ENCODE assay signal across 8 cellular contexts in the genomic region with DNA sequence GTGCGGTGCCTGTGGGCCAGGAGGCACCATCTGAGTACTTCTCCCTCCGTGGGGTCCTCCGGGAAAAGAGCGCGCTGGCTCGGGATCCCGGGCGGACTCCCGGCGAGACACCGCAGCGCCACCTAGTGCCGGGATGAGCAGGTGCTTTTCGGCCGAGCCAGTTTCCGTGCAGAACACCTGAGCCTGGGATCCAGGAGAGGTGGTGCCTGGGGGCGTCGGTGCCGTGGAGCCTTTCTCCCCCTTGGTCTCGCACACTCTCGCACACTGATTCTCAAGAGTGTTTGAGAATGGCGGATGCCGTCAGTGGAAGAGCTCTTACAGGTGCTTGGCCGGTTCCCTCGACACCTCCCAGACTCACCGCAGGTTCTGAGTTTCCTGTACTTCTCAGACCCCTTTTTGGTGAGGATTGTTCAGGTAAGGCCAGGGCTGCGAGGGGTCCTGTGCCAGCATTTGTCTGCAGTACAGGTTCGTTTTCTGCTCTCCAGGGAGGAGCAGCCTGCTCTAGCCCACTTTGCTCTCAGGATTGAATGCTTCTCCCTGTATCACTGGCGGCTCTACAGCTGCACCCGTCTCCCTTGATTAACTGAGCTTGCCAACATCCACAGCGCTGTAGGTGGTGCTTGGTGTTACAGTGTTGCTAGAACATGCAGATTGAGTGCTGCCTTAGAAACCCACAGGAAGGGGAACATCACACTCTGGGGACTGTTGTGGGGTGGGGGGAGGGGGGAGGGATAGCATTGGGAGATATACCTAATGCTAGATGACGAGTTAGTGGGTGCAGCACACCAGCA. TPM values are rescaled to one million over a fixed set of nuclear protein-coding genes. Genes with fewer than 3 reads are reported as not detected.
DNase-seq lines count a peak whose midpoint lies in the region; ATAC-seq, FAIRE-seq and TF ChIP-seq lines count a peak whose summit lies in the region.

No MANE protein-coding gene starts in this region.

- no peaks in the 10 kb centered on the region for H3K9me1 ChIP-seq in K562 (ENCODE audit: control insufficient read depth, insufficient read depth, low read length)

- ATAC-seq in K562 (peak; percentile 69), HG02870 (IDR thresholded peaks at IDR 0.05; ENCODE audit: unreplicated experiment) (no peak), GM18505 (IDR thresholded peaks at IDR 0.05; ENCODE audit: unreplicated experiment) (no peak)

- H4K20me1 ChIP-seq in K562 (replicated peaks; ENCODE audit: control insufficient read depth, insufficient read depth, low read length), result no peaks in the 10 kb centered on the region

- H3K27ac Mint-ChIP-seq in immature natural killer cell, result peak overlapping the region; percentile 82 to 95 (median 87)

- POLR2A ChIA-PET in A673 (lab: Charles Lee; ENCODE audit: low non-redundant PET), result no interaction called here
- POLR2A ChIA-PET in K562 (lab: Yijun Ruan, JAX), result interaction anchor here (0.6 kb wide), 1 partner anchor 22 kb away, joined by 4 read pairs; no protein-coding TSS in a partner anchor

- TF ChIP-seq POLR2A in K562 (conservative IDR thresholded peaks at IDR 0.05) (no peak), spleen (IDR thresholded peaks at IDR 0.05) (no peak), GM18505 (IDR thresholded peaks at IDR 0.05; ENCODE audit: borderline replicate concordance, extremely low read depth, insufficient read depth, insufficient read length) (no peak)

- peak; percentile 97 for TF ChIP-seq CTCF in A673 (conservative IDR thresholded peaks at IDR 0.05; ENCODE audit: low read depth, low read length)
- TF ChIP-seq CTCF in GM13976 (IDR thresholded peaks at IDR 0.05; ENCODE audit: borderline replicate concordance, control extremely low read depth, extremely low read depth, insufficient read depth, missing control alignments), result peak; percentile 70
- peak; percentile 70 to 84 (median 73) for TF ChIP-seq CTCF in K562 (IDR thresholded peaks at IDR 0.05 in 2 of 3, conservative IDR thresholded peaks at IDR 0.05 in 1 of 3; ENCODE audit: insufficient read depth in 2 of 3, low read depth in 1 of 3, low read length in 3 of 3)
- TF ChIP-seq CTCF in spleen (IDR thresholded peaks at IDR 0.05 in 8 of 11, conservative IDR thresholded peaks at IDR 0.05 in 3 of 11), result peak; percentile 44 to 86 (median 73)

- H3K4me1 ChIP-seq in A673 (ENCODE audit: insufficient read depth, low read length, poor library complexity, severe bottlenecking) (no peaks in the 10 kb centered on the region), K562 (replicated peaks in 1 of 2; ENCODE audit: control insufficient read depth in 2 of 2, insufficient read depth in 2 of 2, low read length in 2 of 2) (peaks cover 0 to 12% of the 10 kb centered on the region in 2 experiments; a peak in 2 of 5 replicates), spleen (peaks cover 0 to 37% (median 26%) of the 10 kb centered on the region in 6 donors)

- TF ChIP-seq EP300 in K562 (IDR thresholded peaks at IDR 0.05; ENCODE audit: low read length), result no peak

- H3K27me3 Mint-ChIP-seq in immature natural killer cell (ENCODE audit: low read depth in 3 of 3), result peaks cover 0 to 3% (median 0%) of the 10 kb centered on the region in 3 donors

- peaks cover 43 to 44% of the 10 kb centered on the region in 2 donors for H3K4me1 Mint-ChIP-seq in immature natural killer cell

- FAIRE-seq in K562 (lab: Jason Lieb, UNC), result no peak

- H3K4me3 Mint-ChIP-seq in immature natural killer cell, result peak overlapping the region; percentile 75 to 89 (median 84)

- no peak overlapping the region for H3K9ac ChIP-seq in K562 (ENCODE audit: insufficient read depth in 1 of 2, low read depth in 2 of 2, low read length in 2 of 2)

- in situ Hi-C loops in GM13976 (cut with MboI; ENCODE audit: low sequenced_read_pairs, unreplicated experiment), result no loop called here
- in situ Hi-C loops in K562 (cut with MboI), result no loop called here

- H2AFZ ChIP-seq in K562 (ENCODE audit: low read depth, low read length), result no peak overlapping the region

- CTCF ChIA-PET in A673 (lab: Charles Lee), result no interaction called here
- CTCF ChIA-PET in K562 (lab: Yijun Ruan, JAX; ENCODE audit: low intra/inter-chr PET ratio), result interaction anchor here (0.6 kb wide), 2 partner anchors 81 to 106 kb away, joined by 3 read pairs; no protein-coding TSS in a partner anchor

- WGBS in K562 (ENCODE audit: insufficient coverage, low coverage, missing lambda C conversion rate), result 72% methylated on average over 27 of the region's 32 CpGs
- 32 to 51% (median 38%) methylated on average over 31 to 32 of the region's 32 CpGs for WGBS in spleen, 5 donors

- H3K36me3 ChIP-seq in A673 (ENCODE audit: insufficient read depth, low read length, poor library complexity, severe bottlenecking) (peaks cover 4% of the 10 kb centered on the region), K562 (ENCODE audit: control insufficient read depth, insufficient read depth, low read length) (peaks cover 54% of the 10 kb centered on the region), spleen (peaks cover 0 to 42% (median 8%) of the 10 kb centered on the region in 6 donors)

- H3K79me2 ChIP-seq in K562 (ENCODE audit: control insufficient read depth, insufficient read depth, low read length), result peaks cover 7% of the 10 kb centered on the region

- peaks cover under 1 to 13% (median 12%) of the 10 kb centered on the region in 3 donors for H3K36me3 Mint-ChIP-seq in immature natural killer cell

- H3K4me2 ChIP-seq in K562 (ENCODE audit: insufficient read depth, low read length), result no peak overlapping the region

- H3K9me3 Mint-ChIP-seq in immature natural killer cell, result no peaks in the 10 kb centered on the region

- intact Hi-C loops in A673 (cut with micrococcal nuclease; ENCODE audit: unreplicated experiment) (no loop called here), K562 (cut with micrococcal nuclease) (no loop called here), spleen (cut with DNase I; ENCODE audit: low total_unique reads) (no loop called here)

- no peaks in the 10 kb centered on the region for H3K27me3 ChIP-seq in A673 (replicated peaks; ENCODE audit: insufficient read depth, low read depth, low read length, poor library complexity)
- H3K27me3 ChIP-seq in K562 (ENCODE audit: control insufficient read depth in 2 of 2, insufficient read depth in 2 of 2, low read length in 2 of 2), result no peaks in the 10 kb centered on the region
- no peaks in the 10 kb centered on the region for H3K27me3 ChIP-seq in spleen (replicated peaks in 1 of 7)

- peak; percentile 36 to 53 for TF ChIP-seq RAD21 in K562 (CRISPR knock-in tag; conservative IDR thresholded peaks at IDR 0.05 in 1 of 2, IDR thresholded peaks at IDR 0.05 in 1 of 2)

- no peak overlapping the region for H3K4me3 ChIP-seq in A673 (ENCODE audit: low read depth, low read length, poor library complexity, severe bottlenecking)
- H3K4me3 ChIP-seq in K562, result no peak overlapping the region
- peak overlapping the region in 4 of 8 donors; percentile 1 to 28 (median 18) for H3K4me3 ChIP-seq in spleen

- DNase-seq in A673 (ENCODE audit: low spot score) (peak; percentile 74), GM13976 (ENCODE audit: low spot score) (peak; percentile 66), RPMI7951 (ENCODE audit: low read depth) (peak; percentile 14), K562 (ENCODE audit: extremely low read depth in 1 of 4, low spot score in 3 of 4) (peak; percentile 41 to 79 (median 75)), immature natural killer cell (peak; percentile 65 to 79 (median 66)), spleen (peak; percentile 87)

- H3K27ac ChIP-seq in A673 (ENCODE audit: low read depth, low read length, poor library complexity, severe bottlenecking) (no peak overlapping the region), K562 (ENCODE audit: extremely low read depth, low read depth, low read length) (no peak overlapping the region), spleen (peak overlapping the region in 6 of 8 donors; percentile 2 to 71 (median 40))

- no peaks in the 10 kb centered on the region for H3K9me3 ChIP-seq in A673 (ENCODE audit: low read depth, low read length, poor library complexity, severe bottlenecking)
- H3K9me3 ChIP-seq in K562 (replicated peaks; ENCODE audit: control insufficient read depth, insufficient read depth, low read depth, low read length), result no peaks in the 10 kb centered on the region
- H3K9me3 ChIP-seq in spleen, result no peaks in the 10 kb centered on the region

- BruUV-seq in A673 (replicated peaks; lab: Mats Ljungman, UMichigan), result no TSS peak
- BruUV-seq in K562 (replicated peaks; lab: Mats Ljungman, UMichigan), result no TSS peak

RNA-seq across cellular contexts. Expression of a gene that starts 23.4 kb away (rescaled TPM):
- total RNA-seq in A673 (2021), result 113 and 129 TPM in 2 replicates
- 15.8 and 18.4 TPM in 2 replicates for total RNA-seq in RPMI7951 (2014; rRNA removed; shearing (Covaris generic))
- 239 and 410 TPM in 2 replicates for total RNA-seq in K562 (2011; cell fraction: chromatin; rRNA removed; ENCODE audit: low replicate concordance)
- total RNA-seq in K562 (2011; cell fraction: nucleolus; rRNA removed), result 169 and 192 TPM in 2 replicates
- total RNA-seq in K562 (2011; cell fraction: nucleoplasm; rRNA removed), result 154 and 170 TPM in 2 replicates
- total RNA-seq in K562 (2014; rRNA removed), result 29.8 and 47.3 TPM in 2 replicates
- total RNA-seq in K562 (2014; rRNA removed; fragmentation: Illumina TruSeq; extraction: Trizol), result 18.7 and 23.6 TPM in 2 replicates
- 26.0 and 27.1 TPM in 2 replicates for total RNA-seq in K562 (2015; rRNA removed; fragmentation: Illumina TruSeq; extraction: Trizol)
- total RNA-seq in K562 (2021), result 98.3 and 98.5 TPM in 2 replicates
- polyA plus RNA-seq in K562 (2011; rRNA removed), result 28.0 and 45.4 TPM in 2 replicates
- 46.1 and 77.8 TPM in 2 replicates for polyA plus RNA-seq in K562 (2011; cell fraction: cytosol; rRNA removed)
- polyA plus RNA-seq in K562 (2011; cell fraction: nucleus; rRNA removed), result 191 and 272 TPM in 2 replicates
- polyA plus RNA-seq in K562 (2012), result 79.2 and 88.0 TPM in 2 replicates
- 36.5 and 40.9 TPM in 2 replicates for polyA plus RNA-seq in K562 (2014; fragmentation: Illumina TruSeq; extraction: Trizol)
- polyA plus RNA-seq in K562 (2014; fragmentation: Nextera tagmentation; extraction: Ambion mirVana), result 10 to 100 TPM in 1 of 2 experiments, 1 to 10 TPM in 1; 8.9 to 20.2 TPM
- 42.3 and 50.3 TPM in 2 replicates for polyA plus RNA-seq in K562 (2014; rRNA removed)
- polyA minus RNA-seq in K562 (2011; rRNA and poly(A)+ RNA removed), result 41.7 and 49.7 TPM in 2 replicates
- polyA minus RNA-seq in K562 (2011; cell fraction: cytosol; rRNA and poly(A)+ RNA removed), result 67.8 and 69.4 TPM in 2 replicates
- polyA minus RNA-seq in K562 (2011; cell fraction: nucleus; rRNA and poly(A)+ RNA removed), result 54.7 and 67.0 TPM in 2 replicates
- 100 to 1,000 TPM in 1 of 3 donors, 10 to 100 TPM in 2; 70.2 to 142 (median 99.7) TPM for polyA plus RNA-seq in immature natural killer cell
- total RNA-seq in spleen, result 100 to 1,000 TPM in 3 of 7 donors, 10 to 100 TPM in 4; 55.6 to 149 (median 84.5) TPM
- 100 to 1,000 TPM; 117 to 207 (median 195) TPM for polyA plus RNA-seq in spleen

RNA-seq across cellular contexts. Expression of a gene that starts 39.8 kb away (rescaled TPM):
- total RNA-seq in A673 (2021), result 6.7 and 8.0 TPM in 2 replicates
- 0.68 TPM in 1 of 2 replicates, not detected in the other for total RNA-seq in RPMI7951 (2014; rRNA removed; shearing (Covaris generic))
- 37.1 and 44.4 TPM in 2 replicates for total RNA-seq in K562 (2011; cell fraction: chromatin; rRNA removed; ENCODE audit: low replicate concordance)
- 20.8 and 23.0 TPM in 2 replicates for total RNA-seq in K562 (2011; cell fraction: nucleolus; rRNA removed)
- 22.2 and 22.9 TPM in 2 replicates for total RNA-seq in K562 (2011; cell fraction: nucleoplasm; rRNA removed)
- total RNA-seq in K562 (2014; rRNA removed), result 6.3 and 6.6 TPM in 2 replicates
- total RNA-seq in K562 (2014; rRNA removed; fragmentation: Illumina TruSeq; extraction: Trizol), result 1.3 and 1.4 TPM in 2 replicates
- total RNA-seq in K562 (2015; rRNA removed; fragmentation: Illumina TruSeq; extraction: Trizol), result 3.6 TPM in 2 replicates
- total RNA-seq in K562 (2021), result 20.0 and 22.7 TPM in 2 replicates
- 3.8 and 6.1 TPM in 2 replicates for polyA plus RNA-seq in K562 (2011; rRNA removed)
- 2.0 and 2.3 TPM in 2 replicates for polyA plus RNA-seq in K562 (2011; cell fraction: cytosol; rRNA removed)
- 14.3 and 19.9 TPM in 2 replicates for polyA plus RNA-seq in K562 (2011; cell fraction: nucleus; rRNA removed)
- polyA plus RNA-seq in K562 (2012), result 22.1 and 24.7 TPM in 2 replicates
- polyA plus RNA-seq in K562 (2014; fragmentation: Illumina TruSeq; extraction: Trizol), result 8.6 and 10.6 TPM in 2 replicates
- polyA plus RNA-seq in K562 (2014; fragmentation: Nextera tagmentation; extraction: Ambion mirVana), result under 1 TPM; 0.08 to 0.11 TPM
- polyA plus RNA-seq in K562 (2014; rRNA removed), result 7.9 and 10.0 TPM in 2 replicates
- 3.8 and 5.8 TPM in 2 replicates for polyA minus RNA-seq in K562 (2011; rRNA and poly(A)+ RNA removed)
- polyA minus RNA-seq in K562 (2011; cell fraction: cytosol; rRNA and poly(A)+ RNA removed), result 10.5 and 19.6 TPM in 2 replicates
- 6.9 and 14.9 TPM in 2 replicates for polyA minus RNA-seq in K562 (2011; cell fraction: nucleus; rRNA and poly(A)+ RNA removed)
- 1 to 10 TPM in 1 of 3 donors, under 1 TPM in 2; 0.18 to 1.1 (median 0.50) TPM for polyA plus RNA-seq in immature natural killer cell
- total RNA-seq in spleen, result 10 to 100 TPM in 2 of 7 donors, 1 to 10 TPM in 5; 1.4 to 14.1 (median 6.6) TPM
- 1 to 10 TPM; 1.7 to 3.4 (median 2.1) TPM for polyA plus RNA-seq in spleen

RNA-seq across cellular contexts. Expression of a gene that starts 58.7 kb away (rescaled TPM):
- 35.4 and 43.2 TPM in 2 replicates for total RNA-seq in A673 (2021)
- total RNA-seq in RPMI7951 (2014; rRNA removed; shearing (Covaris generic)), result 21.5 and 22.0 TPM in 2 replicates
- total RNA-seq in K562 (2011; cell fraction: chromatin; rRNA removed; ENCODE audit: low replicate concordance), result 33.2 and 69.9 TPM in 2 replicates
- 27.5 and 33.9 TPM in 2 replicates for total RNA-seq in K562 (2011; cell fraction: nucleolus; rRNA removed)
- 30.4 and 32.0 TPM in 2 replicates for total RNA-seq in K562 (2011; cell fraction: nucleoplasm; rRNA removed)
- 26.2 and 29.8 TPM in 2 replicates for total RNA-seq in K562 (2014; rRNA removed)
- 18.0 and 21.1 TPM in 2 replicates for total RNA-seq in K562 (2014; rRNA removed; fragmentation: Illumina TruSeq; extraction: Trizol)
- 23.5 and 24.9 TPM in 2 replicates for total RNA-seq in K562 (2015; rRNA removed; fragmentation: Illumina TruSeq; extraction: Trizol)
- 28.1 and 32.1 TPM in 2 replicates for total RNA-seq in K562 (2021)
- 21.7 and 25.8 TPM in 2 replicates for polyA plus RNA-seq in K562 (2011; rRNA removed)
- 19.4 and 22.5 TPM in 2 replicates for polyA plus RNA-seq in K562 (2011; cell fraction: cytosol; rRNA removed)
- 25.5 and 28.4 TPM in 2 replicates for polyA plus RNA-seq in K562 (2011; cell fraction: nucleus; rRNA removed)
- polyA plus RNA-seq in K562 (2012), result 44.5 and 51.0 TPM in 2 replicates
- polyA plus RNA-seq in K562 (2014; fragmentation: Illumina TruSeq; extraction: Trizol), result 31.0 and 34.7 TPM in 2 replicates
- polyA plus RNA-seq in K562 (2014; fragmentation: Nextera tagmentation; extraction: Ambion mirVana), result 1 to 10 TPM; 2.0 to 4.4 TPM
- 26.1 and 29.1 TPM in 2 replicates for polyA plus RNA-seq in K562 (2014; rRNA removed)
- 10.9 and 11.3 TPM in 2 replicates for polyA minus RNA-seq in K562 (2011; rRNA and poly(A)+ RNA removed)
- polyA minus RNA-seq in K562 (2011; cell fraction: cytosol; rRNA and poly(A)+ RNA removed), result 10.4 and 15.7 TPM in 2 replicates
- polyA minus RNA-seq in K562 (2011; cell fraction: nucleus; rRNA and poly(A)+ RNA removed), result 4.4 and 7.1 TPM in 2 replicates
- 10 to 100 TPM; 23.7 to 76.6 (median 47.3) TPM for polyA plus RNA-seq in immature natural killer cell
- 10 to 100 TPM; 16.3 to 35.1 (median 21.2) TPM for total RNA-seq in spleen
- 10 to 100 TPM; 25.4 to 33.3 (median 27.4) TPM for polyA plus RNA-seq in spleen

Comparison
In these comparisons a context has a peak if more than half of its experiments do, and no peak if none do; other contexts are left out.
1. DNase-seq: peak in every context shown above with its lines; median percentile 87 in spleen; 75 in K562; 74 in A673; 66 in GM13976; 66 in immature natural killer cell; 14 in RPMI7951.
2. H3K27ac ChIP-seq: peak in spleen (6 of 8); none in A673 (single experiment) and K562 (single experiment).
3. Peak in every context shown above with its lines, with median percentiles within 50 percentile points of each other: CTCF ChIP-seq.